In the genomic region with DNA sequence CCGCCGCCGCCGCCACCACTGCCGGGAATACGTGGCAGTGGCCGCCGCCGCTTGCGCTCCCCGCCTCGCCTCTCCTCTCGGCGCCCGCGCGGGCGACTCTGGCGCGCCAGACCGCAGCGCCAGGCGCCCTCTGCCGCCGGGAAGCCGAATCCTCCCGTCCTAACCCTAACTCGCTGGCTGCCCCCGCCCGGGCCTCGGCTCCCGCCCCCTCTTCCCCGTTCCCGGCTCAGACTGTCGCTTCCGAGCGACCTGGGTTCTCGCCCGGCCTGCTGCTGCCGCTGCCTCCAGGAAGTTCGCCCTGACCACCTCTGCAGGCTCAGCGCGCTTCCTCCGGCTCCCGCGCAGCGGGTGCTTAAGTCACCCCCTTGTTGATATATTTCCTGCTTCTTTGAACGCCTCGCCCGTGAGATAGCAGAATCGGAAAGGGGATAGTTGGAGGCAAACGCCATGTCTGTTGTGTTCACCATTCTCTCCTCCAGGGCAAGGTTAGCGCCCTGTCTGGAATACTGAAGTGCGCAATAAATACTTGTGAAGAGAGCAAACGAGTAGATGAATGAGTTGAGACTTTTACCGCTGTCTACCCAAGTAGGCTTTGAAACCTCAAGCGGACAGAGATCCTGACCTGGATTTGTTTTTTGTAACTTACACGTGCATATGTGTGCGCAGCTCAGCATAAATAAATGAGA, we compare ENCODE assay signal across 1 cellular context.
TF ChIP-seq lines count a peak whose summit lies in the region.

A gene with protein sequence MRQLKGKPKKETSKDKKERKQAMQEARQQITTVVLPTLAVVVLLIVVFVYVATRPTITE (minus strand): TSS at position 100 of the 686 bp plus-strand sequence. CDS start 64,202 bp downstream, outside the sequence.

TF ChIP-seq in HepG2, 621 proteins besides CTCF, POLR2A, EP300 and RAD21 (continued from another document):
- TF ChIP-seq MED1 (CRISPR knock-in tag; IDR thresholded peaks at IDR 0.05) (peak; percentile 26; the same call in 1 of the 2 replicates), CBFB (CRISPR knock-in tag; IDR thresholded peaks at IDR 0.05) (peak; percentile 57; the same call in 1 of the 2 replicates), KLF13 (CRISPR knock-in tag; IDR thresholded peaks at IDR 0.05) (0 out of 2 replicates have a peak, but pooled peaks have one; percentile 33), HHEX (CRISPR knock-in tag; IDR thresholded peaks at IDR 0.05) (no peak), AKAP8 (CRISPR knock-in tag; IDR thresholded peaks at IDR 0.05) (peak; percentile 51; the same call in 1 of the 2 replicates), ZFX (CRISPR knock-in tag; IDR thresholded peaks at IDR 0.05; ENCODE audit: low read depth) (peak; percentile 41; the same call in 1 of the 2 replicates), ZNF431 (CRISPR knock-in tag; IDR thresholded peaks at IDR 0.05; ENCODE audit: borderline replicate concordance, low read depth) (no peak), POGZ (CRISPR knock-in tag; IDR thresholded peaks at IDR 0.05) (peak; percentile 84), SP4 (CRISPR knock-in tag; IDR thresholded peaks at IDR 0.05) (no peak)
